Comparison of ENCODE assay signal across 8 cellular contexts in the genomic region with DNA sequence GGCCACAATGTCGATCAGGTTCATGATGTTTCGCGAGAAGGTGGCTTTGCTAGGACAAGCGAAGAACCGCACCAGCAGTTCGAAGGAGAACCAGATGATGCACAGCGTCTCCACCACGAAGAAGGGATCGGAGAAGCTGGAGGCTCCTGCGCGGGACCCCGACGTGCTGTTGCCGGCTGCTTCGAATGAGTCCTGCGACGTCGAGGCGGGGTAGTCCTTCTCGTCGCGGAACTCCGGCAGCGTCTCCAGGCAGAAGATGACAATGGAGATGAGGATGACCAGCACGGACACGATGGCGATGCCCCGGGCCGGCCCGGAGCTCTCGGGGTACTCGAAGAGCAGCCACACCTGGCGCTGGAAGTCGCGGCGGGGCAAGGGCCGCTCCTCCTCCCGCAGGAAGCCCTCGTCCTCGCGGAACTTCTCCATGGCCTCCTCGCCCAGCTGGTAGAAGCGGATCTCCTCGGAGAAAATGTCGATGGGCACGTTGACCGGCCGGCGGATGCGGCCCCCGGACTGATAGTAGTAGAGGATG. TPM values are rescaled to one million over a fixed set of nuclear protein-coding genes. Genes with fewer than 3 reads are reported as not detected.
A peak's percentile ranks its signal among the peaks of the same experiment; 100 is the strongest.
DNase-seq lines count a peak whose midpoint lies in the region; ATAC-seq and TF ChIP-seq lines count a peak whose summit lies in the region.

No MANE protein-coding gene starts in this region.

- peak overlapping the region; percentile 73 to 78 for H3K4me3 ChIP-seq in CD4-positive, alpha-beta memory T cell (ENCODE audit: low read length in 2 of 2)

- H3K27me3 Mint-ChIP-seq in CD4-positive, alpha-beta memory T cell = no peaks in the 10 kb centered on the region
- H3K27me3 Mint-ChIP-seq in T-helper 2 cell treated with Interferon-gamma antibody and Interleukin-4, amounts not matched to agents 5 μg/mL and 100 μg/mL, for 36 hours (ENCODE audit: low read depth) = no peaks in the 10 kb centered on the region
- H3K27me3 Mint-ChIP-seq in dendritic cell treated with granulocyte-macrophage colony-stimulating factor and Interleukin-4, amounts not matched to agents 40 ng/mL and 50 ng/mL, for 4 days = peaks cover 22% of the 10 kb centered on the region
- H3K27me3 Mint-ChIP-seq in osteocyte (ENCODE audit: unreplicated experiment) = peaks cover 64% of the 10 kb centered on the region

- H3K9me3 ChIP-seq in CD4-positive, alpha-beta memory T cell (ENCODE audit: control insufficient read depth in 1 of 2, low read length in 2 of 2) = no peaks in the 10 kb centered on the region

- intact Hi-C loops in CD4-positive, alpha-beta memory T cell (cut with micrococcal nuclease) = loop anchor here (1.0 to 10.0 kb wide), 4 partner anchors 12 to 337 kb away; partner anchors contain the start of genes LRIF1 and RBM15
- intact Hi-C loops in dendritic cell treated with granulocyte-macrophage colony-stimulating factor and Interleukin-4, amounts not matched to agents 40 ng/mL and 50 ng/mL, for 4 days (cut with micrococcal nuclease) = loop anchor here (2.0 kb wide), 1 partner anchor 39 kb away; no protein-coding TSS in a partner anchor

- H3K27me3 ChIP-seq in CD4-positive, alpha-beta memory T cell (ENCODE audit: insufficient read depth, low read length) = no peaks in the 10 kb centered on the region

- CTCF ChIA-PET in CD4-positive, alpha-beta memory T cell (lab: Charles Lee; ENCODE audit: partially characterized antibody) = interaction anchor here (0.9 to 13.8 kb wide), 11 partner anchors 8 to 113 kb away, joined by 3 to 179 read pairs (median 5); no protein-coding TSS in a partner anchor

- H3K4me1 Mint-ChIP-seq in CD4-positive, alpha-beta memory T cell = peaks cover 26 to 76% (median 37%) of the 10 kb centered on the region in 4 donors
- H3K4me1 Mint-ChIP-seq in T-helper 2 cell treated with Interferon-gamma antibody and Interleukin-4, amounts not matched to agents 5 μg/mL and 100 μg/mL, for 36 hours (ENCODE audit: low read depth) = peaks cover 46% of the 10 kb centered on the region
- H3K4me1 Mint-ChIP-seq in dendritic cell treated with granulocyte-macrophage colony-stimulating factor and Interleukin-4, amounts not matched to agents 40 ng/mL and 50 ng/mL, for 4 days (ENCODE audit: low read depth) = peaks cover 40% of the 10 kb centered on the region
- peaks cover 3% of the 10 kb centered on the region for H3K4me1 Mint-ChIP-seq in osteocyte (ENCODE audit: unreplicated experiment)

- POLR2A ChIA-PET in CD4-positive, alpha-beta memory T cell (lab: Charles Lee; ENCODE audit: partially characterized antibody) = interaction anchor here (0.7 to 17.9 kb wide), 22 partner anchors 8 to 919 kb away, joined by 3 to 993 read pairs (median 7); partner anchors contain the start of genes CD53, LRIF1 and RBM15

- no peak for TF ChIP-seq CTCF in osteocyte (IDR thresholded peaks at IDR 0.05)

- no peak for ATAC-seq in GM19395 (IDR thresholded peaks at IDR 0.05; ENCODE audit: unreplicated experiment)

- H3K36me3 Mint-ChIP-seq in CD4-positive, alpha-beta memory T cell = peaks cover 36 to 40% of the 10 kb centered on the region in 2 donors
- peaks cover 49% of the 10 kb centered on the region for H3K36me3 Mint-ChIP-seq in T-helper 2 cell treated with Interferon-gamma antibody and Interleukin-4, amounts not matched to agents 5 μg/mL and 100 μg/mL, for 36 hours (ENCODE audit: low read depth)
- H3K36me3 Mint-ChIP-seq in dendritic cell treated with granulocyte-macrophage colony-stimulating factor and Interleukin-4, amounts not matched to agents 40 ng/mL and 50 ng/mL, for 4 days (ENCODE audit: low read depth) = no peaks in the 10 kb centered on the region
- no peaks in the 10 kb centered on the region for H3K36me3 Mint-ChIP-seq in osteocyte (ENCODE audit: unreplicated experiment)

- peak overlapping the region in 6 of 7 donors; percentile 97 to 100 (median 100) for H3K27ac Mint-ChIP-seq in CD4-positive, alpha-beta memory T cell
- H3K27ac Mint-ChIP-seq in T-helper 2 cell treated with Interferon-gamma antibody and Interleukin-4, amounts not matched to agents 5 μg/mL and 100 μg/mL, for 36 hours = peak overlapping the region; percentile 96
- peak overlapping the region; percentile 62 for H3K27ac Mint-ChIP-seq in dendritic cell treated with granulocyte-macrophage colony-stimulating factor and Interleukin-4, amounts not matched to agents 40 ng/mL and 50 ng/mL, for 4 days
- H3K27ac Mint-ChIP-seq in osteocyte (ENCODE audit: unreplicated experiment) = no peak overlapping the region

- H3K36me3 ChIP-seq in CD4-positive, alpha-beta memory T cell (ENCODE audit: insufficient read depth, low read length) = no peaks in the 10 kb centered on the region

- peak overlapping the region; percentile 83 to 100 (median 100) for H3K4me3 Mint-ChIP-seq in CD4-positive, alpha-beta memory T cell
- peak overlapping the region; percentile 92 for H3K4me3 Mint-ChIP-seq in T-helper 2 cell treated with Interferon-gamma antibody and Interleukin-4, amounts not matched to agents 5 μg/mL and 100 μg/mL, for 36 hours
- peak overlapping the region; percentile 75 for H3K4me3 Mint-ChIP-seq in dendritic cell treated with granulocyte-macrophage colony-stimulating factor and Interleukin-4, amounts not matched to agents 40 ng/mL and 50 ng/mL, for 4 days
- peak overlapping the region; percentile 65 for H3K4me3 Mint-ChIP-seq in osteocyte (ENCODE audit: unreplicated experiment)

- H3K27ac ChIP-seq in CD4-positive, alpha-beta memory T cell (ENCODE audit: low read depth, low read length) = peak overlapping the region; percentile 91

- peaks cover 0 to 8% (median under 1%) of the 10 kb centered on the region in 8 donors for H3K9me3 Mint-ChIP-seq in CD4-positive, alpha-beta memory T cell
- no peaks in the 10 kb centered on the region for H3K9me3 Mint-ChIP-seq in T-helper 2 cell treated with Interferon-gamma antibody and Interleukin-4, amounts not matched to agents 5 μg/mL and 100 μg/mL, for 36 hours
- H3K9me3 Mint-ChIP-seq in dendritic cell treated with granulocyte-macrophage colony-stimulating factor and Interleukin-4, amounts not matched to agents 40 ng/mL and 50 ng/mL, for 4 days = no peaks in the 10 kb centered on the region
- peaks cover 4% of the 10 kb centered on the region for H3K9me3 Mint-ChIP-seq in osteocyte (ENCODE audit: unreplicated experiment)

- peaks cover 44% of the 10 kb centered on the region for H3K4me1 ChIP-seq in CD4-positive, alpha-beta memory T cell (ENCODE audit: insufficient read depth, low read length)

- peak in 3 of 5 donors; percentile 26 to 58 (median 37) for DNase-seq in CD4-positive, alpha-beta memory T cell
- peak; percentile 17 for DNase-seq in T-helper 2 cell treated with Interferon-gamma antibody and Interleukin-4, amounts not matched to agents 5 μg/mL and 100 μg/mL, for 36 hours (ENCODE audit: low spot score)
- DNase-seq in osteocyte (ENCODE audit: extremely low spot score, unreplicated experiment) (no peak), NCI-H2107 (lab: John Stamatoyannopoulos, UW) (no peak), inferior parietal cortex (ENCODE audit: extremely low spot score) (no peak), amygdala (lab: John Stamatoyannopoulos, UW) (no peak)

RNA-seq across cellular contexts. Expression of gene KCNA3, which starts 0.9 kb away (rescaled TPM):
- 100 to 1,000 TPM; 124 TPM for total RNA-seq in CD4-positive, alpha-beta memory T cell
- polyA plus RNA-seq in CD4-positive, alpha-beta memory T cell = 10 to 100 TPM; 88.7 to 96.3 TPM
- total RNA-seq in osteocyte = not detected in 2 replicates

Comparison
In these comparisons a context has a peak if more than half of its experiments do, and no peak if none do; other contexts are left out.
1. DNase-seq: peak in CD4-positive, alpha-beta memory T cell (3 of 5) and T-helper 2 cell treated with Interferon-gamma antibody and Interleukin-4, amounts not matched to agents 5 μg/mL and 100 μg/mL, for 36 hours (single experiment); none in osteocyte (single experiment), NCI-H2107 (single experiment), inferior parietal cortex (single experiment) and amygdala (0 of 56).
2. RNA of gene KCNA3, which starts 0.9 kb away (total RNA-seq): 124 TPM in CD4-positive, alpha-beta memory T cell; not detected in osteocyte; every median in the first group is over 100 times any median in the second.
3. Peak in every context shown above with its lines, with median percentiles within 50 percentile points of each other: H3K4me3 Mint-ChIP-seq.